In the genomic region with DNA sequence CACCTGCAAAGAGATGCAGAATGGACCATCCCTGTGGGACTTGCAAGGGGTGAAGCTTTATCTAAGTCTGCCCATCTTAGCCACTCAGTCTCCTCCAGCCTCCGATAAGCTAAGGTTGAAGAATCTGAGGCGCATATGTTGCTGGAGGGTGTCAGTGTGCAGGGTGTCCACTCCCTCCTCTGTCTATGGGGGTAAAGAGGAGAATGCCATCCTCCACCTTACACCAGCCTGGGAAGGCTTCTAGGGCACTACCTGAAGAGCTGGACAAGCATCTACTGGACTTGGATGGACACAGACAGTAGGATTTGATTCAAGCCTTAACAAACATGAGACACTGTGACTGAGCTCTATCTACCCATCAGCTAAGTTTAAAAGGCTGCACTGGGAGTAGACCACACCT, we compare ENCODE assay signal across 12 cellular contexts.
"Had no signal": no experiment of that assay in that cellular context is flagged by ENCODE, and none has a peak within 500 bp of the region (broad histone marks: within the 10 kb centered on the region; RNA-seq: fewer than 3 reads in every experiment).

No MANE protein-coding gene starts in this region.

- H3K27ac Mint-ChIP-seq: T-helper 2 cell treated with Interferon-gamma antibody and Interleukin-4, amounts not matched to agents 5 μg/mL and 100 μg/mL, for 36 hours had no signal

- H3K9me3 Mint-ChIP-seq: activated B cell treated with CpG ODN at 0.5 μM for 24 hours; activated CD4-positive, alpha-beta T cell treated with anti-CD3 and anti-CD28 coated beads, Interleukin-2, amount 10 ng/mL, durations not matched to agents 24 days and 14 days; T-helper 2 cell treated with Interferon-gamma antibody and Interleukin-4, amounts not matched to agents 5 μg/mL and 100 μg/mL, for 36 hours had no signal

- H3K27me3 Mint-ChIP-seq: activated B cell treated with CpG ODN at 0.5 μM for 24 hours; activated CD4-positive, alpha-beta T cell treated with anti-CD3 and anti-CD28 coated beads, Interleukin-2, amount 10 ng/mL, durations not matched to agents 24 days and 14 days had no signal

- DNase-seq: activated B cell treated with CpG ODN at 0.5 μM for 24 hours; activated CD4-positive, alpha-beta T cell treated with anti-CD3 and anti-CD28 coated beads, Interleukin-2, amount 10 ng/mL, durations not matched to agents 24 days and 14 days; activated CD8-positive, alpha-beta memory T cell treated with anti-CD3 and anti-CD28 coated beads for 24 hours; activated effector memory CD4-positive, alpha-beta T cell treated with Interleukin-2 at 50 U/mL for 16 hours; adrenal gland; islet precursor cell; occipital lobe; stimulated activated CD4-positive, alpha-beta T cell treated with anti-CD3 and anti-CD28 coated beads, Interleukin-2, amount 100 ng/mL, for 48 hours; stimulated activated naive CD4-positive, alpha-beta T cell; trophoblast cell had no signal

- ATAC-seq: esophagus mucosa had no signal

- H3K4me3 Mint-ChIP-seq: activated B cell treated with CpG ODN at 0.5 μM for 24 hours; activated CD4-positive, alpha-beta T cell treated with anti-CD3 and anti-CD28 coated beads, Interleukin-2, amount 10 ng/mL, durations not matched to agents 24 days and 14 days; T-helper 2 cell treated with Interferon-gamma antibody and Interleukin-4, amounts not matched to agents 5 μg/mL and 100 μg/mL, for 36 hours had no signal
